2 cellular contexts compared by ENCODE assay signal in genomic region chr2:113088173-113088992, GRCh38.
TF ChIP-seq lines count a peak whose summit lies in the region.

No MANE protein-coding gene starts in this region.

TF ChIP-seq in GM12878, 131 proteins besides CTCF, POLR2A, EP300 and RAD21:
- TF ChIP-seq ZNF622 (IDR thresholded peaks at IDR 0.05), result no peak
- TF ChIP-seq SPI1 (IDR thresholded peaks at IDR 0.05; ENCODE audit: borderline replicate concordance, insufficient read depth, low read depth, low read length), result 0 out of 2 replicates have a peak, but pooled peaks have one; percentile 3
- no peak for TF ChIP-seq MYC (IDR thresholded peaks at IDR 0.05; ENCODE audit: insufficient read depth, insufficient read length, insufficient replicate concordance, low read length, severe bottlenecking)
- no peak for TF ChIP-seq BCLAF1 (IDR thresholded peaks at IDR 0.05)
- TF ChIP-seq ZBTB11 (CRISPR knock-in tag; IDR thresholded peaks at IDR 0.05), result no peak
- no peak for TF ChIP-seq USF1 (IDR thresholded peaks at IDR 0.05; ENCODE audit: borderline replicate concordance, extremely low read length, insufficient read depth, low read depth, low read length)

TF ChIP-seq in HepG2, 621 proteins besides CTCF, POLR2A, EP300 and RAD21 (continues in another document):
- TF ChIP-seq SALL2 (CRISPR knock-in tag; IDR thresholded peaks at IDR 0.05) (no peak), SIN3A (IDR thresholded peaks at IDR 0.05; ENCODE audit: borderline replicate concordance, low read depth, low read length) (no peak), ZNF572 (CRISPR knock-in tag; IDR thresholded peaks at IDR 0.05) (no peak), NFRKB (IDR thresholded peaks at IDR 0.05) (no peak), ZBTB39 (CRISPR knock-in tag; IDR thresholded peaks at IDR 0.05) (no peak), CHD2 (IDR thresholded peaks at IDR 0.05; ENCODE audit: low read depth, low read length) (no peak), ZNF326 (CRISPR knock-in tag; IDR thresholded peaks at IDR 0.05; ENCODE audit: borderline replicate concordance) (no peak), MAX (IDR thresholded peaks at IDR 0.05) (peak; percentile 44; the same call in 1 of the 2 replicates), FOXO1 (CRISPR knock-in tag; IDR thresholded peaks at IDR 0.05) (peak; percentile 73), ZZZ3 (CRISPR knock-in tag; IDR thresholded peaks at IDR 0.05; ENCODE audit: borderline replicate concordance) (no peak), CCDC6 (CRISPR knock-in tag; IDR thresholded peaks at IDR 0.05) (no peak), ZBTB38 (CRISPR knock-in tag; IDR thresholded peaks at IDR 0.05) (no peak), KLF12 (CRISPR knock-in tag; IDR thresholded peaks at IDR 0.05; ENCODE audit: borderline replicate concordance) (no peak), HBP1 (CRISPR knock-in tag; IDR thresholded peaks at IDR 0.05; ENCODE audit: low read depth) (no peak), PHF8 (CRISPR knock-in tag; IDR thresholded peaks at IDR 0.05) (no peak), ELK4 (CRISPR knock-in tag; IDR thresholded peaks at IDR 0.05; ENCODE audit: borderline replicate concordance) (no peak), MAF1 (CRISPR knock-in tag; IDR thresholded peaks at IDR 0.05; ENCODE audit: borderline replicate concordance) (no peak), KMT2B (CRISPR knock-in tag; IDR thresholded peaks at IDR 0.05) (no peak), ZBTB21 (CRISPR knock-in tag; IDR thresholded peaks at IDR 0.05) (no peak), ATRX (CRISPR knock-in tag; IDR thresholded peaks at IDR 0.05; ENCODE audit: borderline replicate concordance) (no peak), RBM39 (IDR thresholded peaks at IDR 0.05; ENCODE audit: low read depth, low read length, poor library complexity, severe bottlenecking) (no peak), KLF6 (CRISPR knock-in tag; IDR thresholded peaks at IDR 0.05) (no peak), ZNF543 (CRISPR knock-in tag; IDR thresholded peaks at IDR 0.05) (no peak), ZNF512B (CRISPR knock-in tag; IDR thresholded peaks at IDR 0.05; ENCODE audit: borderline replicate concordance) (no peak), PLRG1 (conservative IDR thresholded peaks at IDR 0.05) (no peak), IKZF4 (CRISPR knock-in tag; IDR thresholded peaks at IDR 0.05; ENCODE audit: borderline replicate concordance, low read depth, not compliant biosample characterization) (no peak), ZNF232 (CRISPR knock-in tag; IDR thresholded peaks at IDR 0.05; ENCODE audit: borderline replicate concordance) (0 out of 2 replicates have a peak, but pooled peaks have one; percentile 33), ZNF263 (CRISPR knock-in tag; IDR thresholded peaks at IDR 0.05) (no peak), MTF2 (CRISPR knock-in tag; IDR thresholded peaks at IDR 0.05; ENCODE audit: borderline replicate concordance) (no peak), JUND (CRISPR knock-in tag; IDR thresholded peaks at IDR 0.05) (no peak), ZSCAN29 (CRISPR knock-in tag; conservative IDR thresholded peaks at IDR 0.05) (no peak), ZNF777 (CRISPR knock-in tag; IDR thresholded peaks at IDR 0.05) (no peak), ZXDC (CRISPR knock-in tag; IDR thresholded peaks at IDR 0.05) (no peak), HOXA5 (CRISPR knock-in tag; IDR thresholded peaks at IDR 0.05) (0 out of 2 replicates have a peak, but pooled peaks have one; percentile 34), ZFP62 (CRISPR knock-in tag; IDR thresholded peaks at IDR 0.05) (no peak), KLF9 (CRISPR knock-in tag; IDR thresholded peaks at IDR 0.05; ENCODE audit: low read depth) (no peak), CBX2 (IDR thresholded peaks at IDR 0.05; ENCODE audit: low read depth, low read length) (no peak), CBX2 (CRISPR knock-in tag; IDR thresholded peaks at IDR 0.05; ENCODE audit: low read depth) (no peak), ZNF207 (IDR thresholded peaks at IDR 0.05; ENCODE audit: borderline replicate concordance) (no peak), POGZ (CRISPR knock-in tag; IDR thresholded peaks at IDR 0.05) (peak; percentile 87), RERE (CRISPR knock-in tag; IDR thresholded peaks at IDR 0.05; ENCODE audit: low read depth) (peak; percentile 23; the same call in 1 of the 2 replicates), NFYB (CRISPR knock-in tag; IDR thresholded peaks at IDR 0.05) (no peak), ZNF124 (CRISPR knock-in tag; IDR thresholded peaks at IDR 0.05) (no peak), ZNF552 (CRISPR knock-in tag; IDR thresholded peaks at IDR 0.05; ENCODE audit: borderline replicate concordance) (no peak), SAFB2 (CRISPR knock-in tag; IDR thresholded peaks at IDR 0.05; ENCODE audit: borderline replicate concordance, low read depth) (no peak), GATA4 (IDR thresholded peaks at IDR 0.05; ENCODE audit: borderline replicate concordance, low read depth) (no peak)
